ENCODE assay signal across 39 cellular contexts in the genomic region with DNA sequence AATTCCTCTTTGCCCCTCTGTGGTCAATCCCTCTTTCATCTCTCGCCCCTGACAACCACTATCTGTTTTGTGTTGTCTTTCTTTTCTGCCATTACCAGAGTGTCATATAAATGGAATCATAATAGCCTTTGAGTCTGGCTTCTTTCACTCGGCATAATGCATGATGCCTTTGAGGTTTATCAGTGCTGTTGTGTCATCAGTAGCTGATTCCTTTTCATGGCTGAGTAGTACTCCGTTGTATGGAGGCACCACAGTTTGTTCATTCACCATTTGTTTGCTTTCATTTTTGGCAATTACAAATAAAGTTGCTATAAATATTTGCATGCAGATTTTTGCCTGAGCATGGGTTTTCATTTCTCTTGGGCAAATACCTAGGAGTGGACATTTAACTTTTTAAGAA. TPM values are rescaled to one million over a fixed set of nuclear protein-coding genes. Genes with fewer than 3 reads are reported as not detected.
"Had no signal": no experiment of that assay in that cellular context is flagged by ENCODE, and none has a peak within 500 bp of the region (broad histone marks: within the 10 kb centered on the region; RNA-seq: fewer than 3 reads in every experiment).

No MANE protein-coding gene starts in this region.

- H3K27me3 Mint-ChIP-seq: activated naive CD8-positive, alpha-beta T cell treated with anti-CD3 and anti-CD28 coated beads for 36 hours; activated naive CD8-positive, alpha-beta T cell treated with anti-CD3 and anti-CD28 coated beads, Interleukin-2, amount 10 ng/mL, durations not matched to agents 7 days and 5 days; brain; central memory CD8-positive, alpha-beta T cell had no signal

- H3K27me3 ChIP-seq: adrenal gland, ascending aorta, brain microvascular endothelial cell, breast epithelium had no signal

- H3K27ac Mint-ChIP-seq: activated naive CD4-positive, alpha-beta T cell treated with anti-CD3 and anti-CD28 coated beads for 36 hours; activated naive CD4-positive, alpha-beta T cell treated with anti-CD3 and anti-CD28 coated beads, Interleukin-2, amount 10 ng/mL, durations not matched to agents 7 days and 5 days; activated naive CD4-positive, alpha-beta T cell treated with anti-CD3 and anti-CD28 coated beads, Interleukin-2, amount 50 U/mL, for 24 hours; activated naive CD4-positive, alpha-beta T cell treated with anti-CD3 and anti-CD28 coated beads, Interleukin-2, amount 50 U/mL, for 72 hours; activated naive CD8-positive, alpha-beta T cell; activated naive CD8-positive, alpha-beta T cell treated with anti-CD3 and anti-CD28 coated beads for 36 hours; activated naive CD8-positive, alpha-beta T cell treated with anti-CD3 and anti-CD28 coated beads, Interleukin-2, amount 10 ng/mL, durations not matched to agents 7 days and 5 days; activated naive CD8-positive, alpha-beta T cell treated with anti-CD3 and anti-CD28 coated beads, Interleukin-2, amount 50 U/mL, for 24 hours; activated T-cell treated with anti-CD3 and anti-CD28 coated beads, Interleukin-2, amount 50 U/mL, for 24 hours; activated T-cell treated with anti-CD3 and anti-CD28 coated beads, Interleukin-2, amount 50 U/mL, for 72 hours; activated T-helper 1 cell treated with anti-CD3 and anti-CD28 coated beads, Interleukin-12 subunit alpha, Interleukin-12 subunit beta, Interleukin-2, Interleukin-4 antibody, amounts not matched to agents 30 ng/mL and 10 ng/mL and 1 ng/mL, durations not matched to agents 14 hours and 24 hours and 36 hours; activated T-helper 17 cell treated with anti-CD3 and anti-CD28 coated beads, Interleukin-2, amount 50 U/mL, for 72 hours; activated T-helper 2 cell treated with anti-CD3 and anti-CD28 coated beads, Interferon-gamma antibody, Interleukin-2, Interleukin-4, amounts not matched to agents 10 μg/mL and 5 μg/mL and 100 μg/mL, durations not matched to agents 14 hours and 24 hours and 36 hours had no signal

- H3K9me3 ChIP-seq: adrenal gland, ascending aorta, body of pancreas, breast epithelium had no signal

- H3K36me3 Mint-ChIP-seq: activated naive CD4-positive, alpha-beta T cell treated with anti-CD3 and anti-CD28 coated beads, Interleukin-2, amount 10 ng/mL, durations not matched to agents 7 days and 5 days; activated naive CD4-positive, alpha-beta T cell treated with anti-CD3 and anti-CD28 coated beads, Interleukin-2, amount 50 U/mL, for 24 hours; activated naive CD4-positive, alpha-beta T cell treated with anti-CD3 and anti-CD28 coated beads, Interleukin-2, amount 50 U/mL, for 72 hours; activated naive CD8-positive, alpha-beta T cell; activated naive CD8-positive, alpha-beta T cell treated with anti-CD3 and anti-CD28 coated beads for 36 hours; activated naive CD8-positive, alpha-beta T cell treated with anti-CD3 and anti-CD28 coated beads, Interleukin-2, amount 10 ng/mL, durations not matched to agents 7 days and 5 days; brain had no signal

- H3K9me3 Mint-ChIP-seq: activated naive CD4-positive, alpha-beta T cell treated with anti-CD3 and anti-CD28 coated beads for 36 hours; activated naive CD4-positive, alpha-beta T cell treated with anti-CD3 and anti-CD28 coated beads, Interleukin-2, amount 10 ng/mL, durations not matched to agents 7 days and 5 days; activated naive CD4-positive, alpha-beta T cell treated with anti-CD3 and anti-CD28 coated beads, Interleukin-2, amount 50 U/mL, for 24 hours; activated naive CD8-positive, alpha-beta T cell treated with anti-CD3 and anti-CD28 coated beads, Interleukin-2, amount 10 ng/mL, durations not matched to agents 7 days and 5 days; activated naive CD8-positive, alpha-beta T cell treated with anti-CD3 and anti-CD28 coated beads, Interleukin-2, amount 50 U/mL, for 24 hours; activated T-cell treated with anti-CD3 and anti-CD28 coated beads, Interleukin-2, amount 50 U/mL, for 4 hours; activated T-cell treated with anti-CD3 and anti-CD28 coated beads, Interleukin-2, amount 50 U/mL, for 72 hours; activated T-helper 1 cell treated with anti-CD3 and anti-CD28 coated beads, Interleukin-12 subunit alpha, Interleukin-12 subunit beta, Interleukin-2, Interleukin-4 antibody, amounts not matched to agents 30 ng/mL and 10 ng/mL and 1 ng/mL, durations not matched to agents 14 hours and 24 hours and 36 hours; activated T-helper 17 cell treated with anti-CD3 and anti-CD28 coated beads, Interleukin-2, amount 50 U/mL, for 72 hours; activated T-helper 2 cell treated with anti-CD3 and anti-CD28 coated beads, Interferon-gamma antibody, Interleukin-2, Interleukin-4, amounts not matched to agents 10 μg/mL and 5 μg/mL and 100 μg/mL, durations not matched to agents 14 hours and 24 hours and 36 hours; central memory CD8-positive, alpha-beta T cell had no signal

- H3K27ac ChIP-seq: adrenal gland, ascending aorta, body of pancreas, brain microvascular endothelial cell, breast epithelium, cardiac muscle cell had no signal

- DNase-seq: activated effector memory CD4-positive, alpha-beta T cell treated with anti-CD3 and anti-CD28 coated beads, Interleukin-2, amount 50 U/mL, for 16 hours; activated effector memory CD4-positive, alpha-beta T cell treated with Interleukin-2 at 50 U/mL for 16 hours; activated gamma-delta T cell; activated gamma-delta T cell treated with Interleukin-2 at 50 U/mL for 16 hours; activated naive CD4-positive, alpha-beta T cell; activated naive CD4-positive, alpha-beta T cell treated with anti-CD3 and anti-CD28 coated beads for 36 hours; activated naive CD4-positive, alpha-beta T cell treated with anti-CD3 and anti-CD28 coated beads, Interleukin-2, amount 10 ng/mL, durations not matched to agents 7 days and 5 days; activated naive CD4-positive, alpha-beta T cell treated with anti-CD3 and anti-CD28 coated beads, Interleukin-2, amount 50 U/mL, for 16 hours; activated naive CD4-positive, alpha-beta T cell treated with Interleukin-2 at 50 U/mL for 16 hours; activated naive CD8-positive, alpha-beta T cell treated with anti-CD3 and anti-CD28 coated beads for 36 hours; activated naive CD8-positive, alpha-beta T cell treated with anti-CD3 and anti-CD28 coated beads, Interleukin-2, amount 10 ng/mL, durations not matched to agents 7 days and 5 days; activated naive CD8-positive, alpha-beta T cell treated with anti-CD3 and anti-CD28 coated beads, Interleukin-2, amount 50 U/mL, for 24 hours; activated T-cell treated with anti-CD3 and anti-CD28 coated beads, Interleukin-2, amount 50 U/mL, for 1 hour; activated T-cell treated with anti-CD3 and anti-CD28 coated beads, Interleukin-2, amount 50 U/mL, for 24 hours; activated T-cell treated with anti-CD3 and anti-CD28 coated beads, Interleukin-2, amount 50 U/mL, for 4 hours; activated T-cell treated with anti-CD3 and anti-CD28 coated beads, Interleukin-2, amount 50 U/mL, for 48 hours; activated T-cell treated with anti-CD3 and anti-CD28 coated beads, Interleukin-2, amount 50 U/mL, for 72 hours; adrenal gland; amniotic stem cell; anterior cingulate cortex; aorta; body of pancreas; brain microvascular endothelial cell; caudate nucleus; central memory CD4-positive, alpha-beta T cell; cerebellar nuclear complex had no signal

- ATAC-seq: activated naive CD4-positive, alpha-beta T cell treated with anti-CD3 and anti-CD28 coated beads, Interleukin-2, amount 50 U/mL, for 72 hours; activated naive CD8-positive, alpha-beta T cell treated with anti-CD3 and anti-CD28 coated beads, Interleukin-2, amount 50 U/mL, for 24 hours; activated T-cell treated with anti-CD3 and anti-CD28 coated beads, Interleukin-2, amount 50 U/mL, for 4 hours; activated T-cell treated with anti-CD3 and anti-CD28 coated beads, Interleukin-2, amount 50 U/mL, for 72 hours; activated T-helper 17 cell treated with anti-CD3 and anti-CD28 coated beads, Interleukin-2, amount 50 U/mL, for 72 hours; body of pancreas had no signal

- H3K4me3 Mint-ChIP-seq: activated naive CD4-positive, alpha-beta T cell treated with anti-CD3 and anti-CD28 coated beads for 36 hours; activated naive CD4-positive, alpha-beta T cell treated with anti-CD3 and anti-CD28 coated beads, Interleukin-2, amount 10 ng/mL, durations not matched to agents 7 days and 5 days; activated naive CD4-positive, alpha-beta T cell treated with anti-CD3 and anti-CD28 coated beads, Interleukin-2, amount 50 U/mL, for 24 hours; activated naive CD8-positive, alpha-beta T cell; activated naive CD8-positive, alpha-beta T cell treated with anti-CD3 and anti-CD28 coated beads for 36 hours; activated naive CD8-positive, alpha-beta T cell treated with anti-CD3 and anti-CD28 coated beads, Interleukin-2, amount 10 ng/mL, durations not matched to agents 7 days and 5 days; activated naive CD8-positive, alpha-beta T cell treated with anti-CD3 and anti-CD28 coated beads, Interleukin-2, amount 50 U/mL, for 24 hours; activated T-cell treated with anti-CD3 and anti-CD28 coated beads, Interleukin-2, amount 50 U/mL, for 24 hours; activated T-cell treated with anti-CD3 and anti-CD28 coated beads, Interleukin-2, amount 50 U/mL, for 4 hours; activated T-cell treated with anti-CD3 and anti-CD28 coated beads, Interleukin-2, amount 50 U/mL, for 72 hours; activated T-helper 1 cell treated with anti-CD3 and anti-CD28 coated beads, Interleukin-12 subunit alpha, Interleukin-12 subunit beta, Interleukin-2, Interleukin-4 antibody, amounts not matched to agents 30 ng/mL and 10 ng/mL and 1 ng/mL, durations not matched to agents 14 hours and 24 hours and 36 hours; activated T-helper 17 cell treated with anti-CD3 and anti-CD28 coated beads, Interleukin-2, amount 50 U/mL, for 72 hours; brain; central memory CD8-positive, alpha-beta T cell had no signal

- FAIRE-seq: astrocyte, bronchial epithelial cell had no signal

- H3K36me3 ChIP-seq: adrenal gland, ascending aorta, brain microvascular endothelial cell, breast epithelium, cardiac muscle cell had no signal

- H3K4me1 Mint-ChIP-seq: activated naive CD4-positive, alpha-beta T cell treated with anti-CD3 and anti-CD28 coated beads, Interleukin-2, amount 10 ng/mL, durations not matched to agents 7 days and 5 days; activated naive CD4-positive, alpha-beta T cell treated with anti-CD3 and anti-CD28 coated beads, Interleukin-2, amount 50 U/mL, for 24 hours; activated naive CD8-positive, alpha-beta T cell treated with anti-CD3 and anti-CD28 coated beads for 36 hours; activated naive CD8-positive, alpha-beta T cell treated with anti-CD3 and anti-CD28 coated beads, Interleukin-2, amount 10 ng/mL, durations not matched to agents 7 days and 5 days; activated naive CD8-positive, alpha-beta T cell treated with anti-CD3 and anti-CD28 coated beads, Interleukin-2, amount 50 U/mL, for 24 hours; activated T-helper 17 cell treated with anti-CD3 and anti-CD28 coated beads, Interleukin-2, amount 50 U/mL, for 72 hours; central memory CD8-positive, alpha-beta T cell had no signal

- H3K4me3 ChIP-seq: adrenal gland, ascending aorta, body of pancreas, breast epithelium, cardiac muscle cell had no signal

- H3K4me1 ChIP-seq: adrenal gland, ascending aorta, body of pancreas, breast epithelium had no signal

RNA-seq across cellular contexts. Expression of gene WSCD2, which starts 47.2 kb away (rescaled TPM):
- total RNA-seq: activated naive CD4-positive, alpha-beta T cell treated with anti-CD3 and anti-CD28 coated beads for 36 hours; activated naive CD4-positive, alpha-beta T cell treated with anti-CD3 and anti-CD28 coated beads, Interleukin-2, amount 50 U/mL, for 72 hours; activated naive CD8-positive, alpha-beta T cell treated with anti-CD3 and anti-CD28 coated beads for 36 hours; activated naive CD8-positive, alpha-beta T cell treated with anti-CD3 and anti-CD28 coated beads, Interleukin-2, amount 10 ng/mL, durations not matched to agents 7 days and 5 days; activated T-cell treated with anti-CD3 and anti-CD28 coated beads, Interleukin-2, amount 50 U/mL, for 4 hours; activated T-cell treated with anti-CD3 and anti-CD28 coated beads, Interleukin-2, amount 50 U/mL, for 72 hours; activated T-helper 1 cell treated with anti-CD3 and anti-CD28 coated beads, Interleukin-12 subunit alpha, Interleukin-12 subunit beta, Interleukin-2, Interleukin-4 antibody, amounts not matched to agents 30 ng/mL and 10 ng/mL and 1 ng/mL, durations not matched to agents 14 hours and 24 hours and 36 hours; activated T-helper 17 cell treated with anti-CD3 and anti-CD28 coated beads, Interleukin-2, amount 50 U/mL, for 72 hours; activated T-helper 2 cell treated with anti-CD3 and anti-CD28 coated beads, Interferon-gamma antibody, Interleukin-2, Interleukin-4, amounts not matched to agents 10 μg/mL and 5 μg/mL and 100 μg/mL, durations not matched to agents 14 hours and 24 hours and 36 hours; bronchial epithelial cell had no signal
